8 cellular contexts compared by ENCODE assay signal in genomic region chr7:30510124-30511074, GRCh38. TPM values are rescaled to one million over a fixed set of nuclear protein-coding genes. Genes with fewer than 3 reads are reported as not detected.
A peak's percentile ranks its signal among the peaks of the same experiment; 100 is the strongest.
DNase-seq lines count a peak whose midpoint lies in the region; ATAC-seq and TF ChIP-seq lines count a peak whose summit lies in the region.

No MANE protein-coding gene starts in this region.

- WGBS in lower leg skin, 2 donors: 66 to 67% methylated on average over 4 of the region's 4 CpGs

- H3K4me3 ChIP-seq in CD4-positive, alpha-beta memory T cell (ENCODE audit: low read length in 2 of 2): no peak overlapping the region
- H3K4me3 ChIP-seq in skin epidermis: no peak overlapping the region
- no peak overlapping the region for H3K4me3 ChIP-seq in lower leg skin (ENCODE audit: low read depth, poor library complexity, severe bottlenecking)

- CTCF ChIA-PET in CD4-positive, alpha-beta memory T cell (lab: Charles Lee; ENCODE audit: partially characterized antibody): interaction anchor here (1.0 to 4.0 kb wide), 9 partner anchors 12 to 234 kb away, joined by 3 to 27 read pairs (median 5); partner anchors contain the start of gene NOD1

- no peak overlapping the region for H3K27ac ChIP-seq in CD4-positive, alpha-beta memory T cell (ENCODE audit: low read depth, low read length)
- H3K27ac ChIP-seq in skin epidermis: peak overlapping the region in 11 of 21 experiments; percentile 3 to 68 (median 52)

- POLR2A ChIA-PET in CD4-positive, alpha-beta memory T cell (lab: Charles Lee; ENCODE audit: partially characterized antibody): interaction anchor here (0.9 to 1.2 kb wide), 2 partner anchors 32 to 50 kb away, joined by 3 read pairs; partner anchors contain the start of gene NOD1

- no peaks in the 10 kb centered on the region for H3K9me3 ChIP-seq in CD4-positive, alpha-beta memory T cell (ENCODE audit: control insufficient read depth in 1 of 2, low read length in 2 of 2)

- ATAC-seq in GM18870 (IDR thresholded peaks at IDR 0.05; ENCODE audit: unreplicated experiment): peak; percentile 52
- peak; percentile 37 to 56 for ATAC-seq in activated T-cell treated with anti-CD3 and anti-CD28 coated beads, Interleukin-2, amount 50 U/mL, for 72 hours (replicated peaks in 1 of 2)
- no peak for ATAC-seq in HG03108 (IDR thresholded peaks at IDR 0.05; ENCODE audit: unreplicated experiment)

- H3K9me3 Mint-ChIP-seq in CD4-positive, alpha-beta memory T cell: no peaks in the 10 kb centered on the region
- peaks cover 2% of the 10 kb centered on the region in 2 donors for H3K9me3 Mint-ChIP-seq in activated T-cell treated with anti-CD3 and anti-CD28 coated beads, Interleukin-2, amount 50 U/mL, for 72 hours

- no peaks in the 10 kb centered on the region for H3K36me3 ChIP-seq in CD4-positive, alpha-beta memory T cell (ENCODE audit: insufficient read depth, low read length)

- intact Hi-C loops in CD4-positive, alpha-beta memory T cell (cut with micrococcal nuclease): loop anchor here (1.0 kb wide), 2 partner anchors 54 to 230 kb away; no protein-coding TSS in a partner anchor
- intact Hi-C loops in lower leg skin (cut with DNase I; ENCODE audit: low total_unique reads): no loop called here

- peaks cover 0 to 5% (median 2%) of the 10 kb centered on the region in 4 donors for H3K4me1 Mint-ChIP-seq in CD4-positive, alpha-beta memory T cell
- peaks cover 19% of the 10 kb centered on the region for H3K4me1 Mint-ChIP-seq in activated T-cell treated with anti-CD3 and anti-CD28 coated beads, Interleukin-2, amount 50 U/mL, for 72 hours (ENCODE audit: low read depth)

- TF ChIP-seq CTCF in lower leg skin (IDR thresholded peaks at IDR 0.05): peak in 1 of 3 donors; percentile 44

- H3K4me3 Mint-ChIP-seq in CD4-positive, alpha-beta memory T cell: no peak overlapping the region
- no peak overlapping the region for H3K4me3 Mint-ChIP-seq in activated T-cell treated with anti-CD3 and anti-CD28 coated beads, Interleukin-2, amount 50 U/mL, for 72 hours

- peaks cover 0 to 3% of the 10 kb centered on the region in 2 donors for H3K36me3 Mint-ChIP-seq in CD4-positive, alpha-beta memory T cell
- H3K36me3 Mint-ChIP-seq in activated T-cell treated with anti-CD3 and anti-CD28 coated beads, Interleukin-2, amount 50 U/mL, for 72 hours (ENCODE audit: insufficient read depth in 2 of 2): peaks cover 0 to 2% of the 10 kb centered on the region in 2 donors

- no peaks in the 10 kb centered on the region for H3K27me3 ChIP-seq in CD4-positive, alpha-beta memory T cell (ENCODE audit: insufficient read depth, low read length)

- H3K27ac Mint-ChIP-seq in CD4-positive, alpha-beta memory T cell: no peak overlapping the region
- no peak overlapping the region for H3K27ac Mint-ChIP-seq in activated T-cell treated with anti-CD3 and anti-CD28 coated beads, Interleukin-2, amount 50 U/mL, for 72 hours

- H3K4me1 ChIP-seq in CD4-positive, alpha-beta memory T cell (ENCODE audit: insufficient read depth, low read length): peaks cover 4% of the 10 kb centered on the region

- H3K27me3 Mint-ChIP-seq in CD4-positive, alpha-beta memory T cell: no peaks in the 10 kb centered on the region
- no peaks in the 10 kb centered on the region for H3K27me3 Mint-ChIP-seq in activated T-cell treated with anti-CD3 and anti-CD28 coated beads, Interleukin-2, amount 50 U/mL, for 72 hours (ENCODE audit: low read depth)

- TF ChIP-seq POLR2A in lower leg skin (IDR thresholded peaks at IDR 0.05): no peak

- peak; percentile 23 to 37 (median 29) for DNase-seq in CD4-positive, alpha-beta memory T cell
- DNase-seq in NCI-H1694 (lab: John Stamatoyannopoulos, UW) (peak; percentile 24), glomerular visceral epithelial cell (ENCODE audit: extremely low spot score) (peak; percentile 41), lower leg skin (ENCODE audit: low spot score in 2 of 2) (no peak)
- peak in 1 of 2 donors; percentile 34 for DNase-seq in activated T-cell treated with anti-CD3 and anti-CD28 coated beads, Interleukin-2, amount 50 U/mL, for 72 hours

RNA-seq across cellular contexts. Expression of gene GGCT, which starts 5.8 kb away (rescaled TPM):
- 10 to 100 TPM; 11.0 to 11.9 TPM for total RNA-seq in CD4-positive, alpha-beta memory T cell
- 10 to 100 TPM; 19.7 to 23.2 TPM for polyA plus RNA-seq in CD4-positive, alpha-beta memory T cell
- 10 to 100 TPM; 65.7 to 84.4 TPM for total RNA-seq in activated T-cell treated with anti-CD3 and anti-CD28 coated beads, Interleukin-2, amount 50 U/mL, for 72 hours
- total RNA-seq in lower leg skin: 10 to 100 TPM; 40.0 to 66.2 (median 60.8) TPM

RNA-seq across cellular contexts. Expression of gene NOD1, which starts 31.8 kb away (rescaled TPM):
- 10 to 100 TPM; 20.7 to 21.3 TPM for total RNA-seq in CD4-positive, alpha-beta memory T cell
- polyA plus RNA-seq in CD4-positive, alpha-beta memory T cell: 1 to 10 TPM; 5.3 to 7.3 TPM
- 10 to 100 TPM; 16.0 to 17.8 TPM for total RNA-seq in activated T-cell treated with anti-CD3 and anti-CD28 coated beads, Interleukin-2, amount 50 U/mL, for 72 hours
- 10 to 100 TPM in 3 of 4 donors, 1 to 10 TPM in 1; 5.1 to 14.5 (median 10.9) TPM for total RNA-seq in lower leg skin

Comparison
In these comparisons a context has a peak if more than half of its experiments do, and no peak if none do; other contexts are left out.
1. DNase-seq: peak in CD4-positive, alpha-beta memory T cell (5 of 5), NCI-H1694 (single experiment) and glomerular visceral epithelial cell (single experiment); none in lower leg skin (0 of 2).